In genomic region chr15:72592103-72592502, GRCh38 we compare ENCODE assay signal across 26 cellular contexts.
"Had no signal": no experiment of that assay in that cellular context is flagged by ENCODE, and none has a peak within 500 bp of the region (broad histone marks: within the 10 kb centered on the region; RNA-seq: fewer than 3 reads in every experiment).

No MANE protein-coding gene starts in this region.

- H3K4me3 Mint-ChIP-seq: activated B cell treated with CpG ODN at 0.5 μM for 24 hours; activated CD4-positive, alpha-beta memory T cell treated with anti-CD3 and anti-CD28 coated beads, Interleukin-2, amount 10 ng/mL, durations not matched to agents 7 days and 5 days; activated naive CD4-positive, alpha-beta T cell treated with anti-CD3 and anti-CD28 coated beads for 36 hours; activated naive CD8-positive, alpha-beta T cell treated with anti-CD3 and anti-CD28 coated beads, Interleukin-2, amount 10 ng/mL, durations not matched to agents 7 days and 5 days; activated T-helper 17 cell treated with anti-CD3 and anti-CD28 coated beads, Interleukin-2, amount 50 U/mL, for 72 hours had no signal

- ATAC-seq: activated T-helper 17 cell treated with anti-CD3 and anti-CD28 coated beads, Interleukin-2, amount 50 U/mL, for 72 hours; Right ventricle myocardium inferior had no signal

- H3K27ac Mint-ChIP-seq: activated B cell treated with CpG ODN at 0.5 μM for 24 hours; activated CD4-positive, alpha-beta memory T cell treated with anti-CD3 and anti-CD28 coated beads, Interleukin-2, amount 10 ng/mL, durations not matched to agents 7 days and 5 days; activated naive CD4-positive, alpha-beta T cell treated with anti-CD3 and anti-CD28 coated beads for 36 hours; activated naive CD8-positive, alpha-beta T cell treated with anti-CD3 and anti-CD28 coated beads, Interleukin-2, amount 10 ng/mL, durations not matched to agents 7 days and 5 days; activated T-helper 17 cell treated with anti-CD3 and anti-CD28 coated beads, Interleukin-2, amount 50 U/mL, for 72 hours had no signal

- H3K27me3 Mint-ChIP-seq: activated B cell treated with CpG ODN at 0.5 μM for 24 hours; activated CD4-positive, alpha-beta memory T cell treated with anti-CD3 and anti-CD28 coated beads, Interleukin-2, amount 10 ng/mL, durations not matched to agents 7 days and 5 days; activated naive CD8-positive, alpha-beta T cell treated with anti-CD3 and anti-CD28 coated beads, Interleukin-2, amount 10 ng/mL, durations not matched to agents 7 days and 5 days; activated T-helper 17 cell treated with anti-CD3 and anti-CD28 coated beads, Interleukin-2, amount 50 U/mL, for 72 hours had no signal

- H3K4me1 Mint-ChIP-seq: activated B cell treated with CpG ODN at 0.5 μM for 24 hours; activated CD4-positive, alpha-beta memory T cell treated with anti-CD3 and anti-CD28 coated beads, Interleukin-2, amount 10 ng/mL, durations not matched to agents 7 days and 5 days; activated naive CD8-positive, alpha-beta T cell treated with anti-CD3 and anti-CD28 coated beads, Interleukin-2, amount 10 ng/mL, durations not matched to agents 7 days and 5 days; activated T-helper 17 cell treated with anti-CD3 and anti-CD28 coated beads, Interleukin-2, amount 50 U/mL, for 72 hours had no signal

- DNase-seq: activated B cell treated with CpG ODN at 0.5 μM for 24 hours; activated CD4-positive, alpha-beta memory T cell treated with anti-CD3 and anti-CD28 coated beads, Interleukin-2, amount 10 ng/mL, durations not matched to agents 7 days and 5 days; activated CD4-positive, alpha-beta T cell treated with anti-CD3 and anti-CD28 coated beads for 1 hour; activated CD4-positive, alpha-beta T cell treated with anti-CD3 and anti-CD28 coated beads, Interleukin-2, amount 50 U/mL, for 1 hour; activated gamma-delta T cell; activated naive CD4-positive, alpha-beta T cell treated with anti-CD3 and anti-CD28 coated beads for 36 hours; activated naive CD8-positive, alpha-beta T cell treated with anti-CD3 and anti-CD28 coated beads, Interleukin-2, amount 10 ng/mL, durations not matched to agents 7 days and 5 days; activated T-cell treated with anti-CD3 and anti-CD28 coated beads for 4 hours; activated T-cell treated with anti-CD3 and anti-CD28 coated beads, Interleukin-2, amount 50 U/mL, for 48 hours; adrenal gland; anterior cingulate cortex; caudate nucleus; MG63; MV-4-11; NCI-H1092 treated with DMSO at 0.1 percent for 48 hours; NCI-H1436; NCI-H187; NCI-H2081; NCI-H446; NCI-H524; RPMI8226; SJCRH30; SK-N-SH; T-helper 1 cell had no signal

- H3K9me3 Mint-ChIP-seq: activated B cell treated with CpG ODN at 0.5 μM for 24 hours; activated CD4-positive, alpha-beta memory T cell treated with anti-CD3 and anti-CD28 coated beads, Interleukin-2, amount 10 ng/mL, durations not matched to agents 7 days and 5 days; activated naive CD4-positive, alpha-beta T cell treated with anti-CD3 and anti-CD28 coated beads for 36 hours; activated naive CD8-positive, alpha-beta T cell treated with anti-CD3 and anti-CD28 coated beads, Interleukin-2, amount 10 ng/mL, durations not matched to agents 7 days and 5 days; activated T-helper 17 cell treated with anti-CD3 and anti-CD28 coated beads, Interleukin-2, amount 50 U/mL, for 72 hours had no signal
